Comparison of ENCODE assay signal across 8 cellular contexts in the genomic region with DNA sequence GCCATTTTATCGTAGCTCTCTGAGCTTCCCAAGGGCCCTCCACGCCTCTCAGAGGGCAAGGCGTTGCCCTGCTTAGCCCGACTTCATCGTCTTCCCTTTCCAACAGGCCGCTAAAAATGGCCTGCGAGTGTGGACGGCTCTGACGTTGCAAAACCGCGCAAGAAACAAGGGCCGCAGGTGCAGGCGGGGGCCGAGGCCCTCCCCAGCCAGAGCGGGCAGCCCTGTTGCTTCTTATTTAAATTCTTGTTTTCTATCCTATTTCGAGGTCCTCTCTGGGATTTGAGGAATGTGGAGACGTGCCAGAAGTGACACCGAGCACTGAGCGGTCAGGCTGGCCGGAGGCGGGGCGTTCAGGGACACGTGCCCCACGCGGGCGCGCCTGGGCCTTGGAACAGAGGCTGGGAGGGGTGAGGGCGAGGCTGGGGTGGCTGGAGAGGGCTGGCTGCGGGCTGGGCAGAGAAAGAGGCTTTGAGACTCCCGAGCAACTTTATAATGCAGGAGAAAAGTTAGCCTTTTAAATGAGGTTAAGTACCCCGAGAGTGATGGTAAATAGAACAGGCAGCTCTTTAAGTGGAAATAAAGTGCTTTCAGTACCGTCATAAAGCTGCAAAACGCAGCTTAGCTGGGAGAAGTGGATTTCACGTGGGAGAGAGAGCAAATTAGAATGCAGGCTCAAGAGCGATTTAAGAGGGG.
DNase-seq lines count a peak whose midpoint lies in the region; ATAC-seq and TF ChIP-seq lines count a peak whose summit lies in the region.

No MANE protein-coding gene starts in this region.

- intact Hi-C loops in vagina (cut with DNase I) = no loop called here

- H3K27me3 ChIP-seq in vagina = no peaks in the 10 kb centered on the region

- H3K9me3 ChIP-seq in vagina = no peaks in the 10 kb centered on the region

- ATAC-seq in HG03139 (IDR thresholded peaks at IDR 0.05; ENCODE audit: unreplicated experiment) (no peak), GM18909 (IDR thresholded peaks at IDR 0.05; ENCODE audit: poor library complexity, unreplicated experiment) (no peak), HG03469 (IDR thresholded peaks at IDR 0.05; ENCODE audit: unreplicated experiment) (no peak)

- peak in 1 of 2 donors; percentile 26 for TF ChIP-seq POLR2A in vagina (IDR thresholded peaks at IDR 0.05)

- TF ChIP-seq CTCF in fibroblast of pulmonary artery (IDR thresholded peaks at IDR 0.05; ENCODE audit: low read length, missing control alignments) (no peak), vagina (IDR thresholded peaks at IDR 0.05) (no peak)

- H3K27ac ChIP-seq in vagina = peak overlapping the region; percentile 79

- peaks cover 29% of the 10 kb centered on the region for H3K4me1 ChIP-seq in vagina

- DNase-seq in AG20443 (ENCODE audit: low spot score) (peak; percentile 91), NCI-H69 (lab: John Stamatoyannopoulos, UW) (peak; percentile 54), fibroblast of pulmonary artery (ENCODE audit: low read depth) (peak; percentile 72), myocyte (ENCODE audit: low read depth) (peak; percentile 91), vagina (ENCODE audit: extremely low spot score in 2 of 2) (peak in 1 of 2 donors; percentile 90)

- peak overlapping the region; percentile 10 for H3K4me3 ChIP-seq in fibroblast of pulmonary artery (replicated peaks; ENCODE audit: low read depth, low read length)
- H3K4me3 ChIP-seq in vagina = peak overlapping the region; percentile 5 to 21

- H3K36me3 ChIP-seq in vagina = no peaks in the 10 kb centered on the region
